Comparison of ENCODE assay signal across 22 cellular contexts in genomic region chr1:27912429-27912828, GRCh38. TPM values are rescaled to one million over a fixed set of nuclear protein-coding genes. Genes with fewer than 3 reads are reported as not detected.
DNase-seq lines count a peak whose midpoint lies in the region; ATAC-seq and TF ChIP-seq lines count a peak whose summit lies in the region.
"Had no signal": no experiment of that assay in that cellular context is flagged by ENCODE, and none has a peak within 500 bp of the region (broad histone marks: within the 10 kb centered on the region; RNA-seq: fewer than 3 reads in every experiment).

No MANE protein-coding gene starts in this region.

- H3K9me3 Mint-ChIP-seq in activated CD4-positive, alpha-beta T cell treated with anti-CD3 and anti-CD28 coated beads, Interleukin-2, amount 10 ng/mL, durations not matched to agents 7 days and 5 days = peaks cover 5% of the 10 kb centered on the region
- peaks cover 5 to 17% of the 10 kb centered on the region in 2 experiments; a peak in 4 of 5 replicates for H3K9me3 Mint-ChIP-seq in H9
- H3K9me3 Mint-ChIP-seq in activated CD8-positive, alpha-beta T cell treated with anti-CD3 and anti-CD28 coated beads for 36 hours = peaks cover 3% of the 10 kb centered on the region
- peaks cover 5% of the 10 kb centered on the region for H3K9me3 Mint-ChIP-seq in nephron
- H3K9me3 Mint-ChIP-seq: activated B cell treated with CpG ODN at 0.5 μM for 24 hours; dendritic cell treated with granulocyte-macrophage colony-stimulating factor and Interleukin-4, amounts not matched to agents 40 ng/mL and 50 ng/mL, for 4 days had no signal

- H2BK5ac ChIP-seq in H9 (ENCODE audit: insufficient read length, low read length) = no peak overlapping the region

- H3K4me3 Mint-ChIP-seq in activated CD4-positive, alpha-beta T cell treated with anti-CD3 and anti-CD28 coated beads, Interleukin-2, amount 10 ng/mL, durations not matched to agents 7 days and 5 days = peak overlapping the region; percentile 32
- H3K4me3 Mint-ChIP-seq in H9 (peak overlapping the region; percentile 31 to 37; a peak in 3 of 5 replicates), nephron (peak overlapping the region; percentile 43 to 72 (median 70))
- H3K4me3 Mint-ChIP-seq in activated CD8-positive, alpha-beta T cell treated with anti-CD3 and anti-CD28 coated beads for 36 hours = peak overlapping the region; percentile 43
- H3K4me3 Mint-ChIP-seq: activated B cell treated with CpG ODN at 0.5 μM for 24 hours; dendritic cell treated with granulocyte-macrophage colony-stimulating factor and Interleukin-4, amounts not matched to agents 40 ng/mL and 50 ng/mL, for 4 days had no signal

- no peak for DNase-seq in activated CD4-positive, alpha-beta T cell treated with anti-CD3 and anti-CD28 coated beads, Interleukin-2, amount 10 ng/mL, durations not matched to agents 7 days and 5 days
- DNase-seq in activated CD4-positive, alpha-beta T cell treated with anti-CD3 and anti-CD28 coated beads for 1 hour = no peak
- DNase-seq in H9 = no peak
- DNase-seq in activated CD8-positive, alpha-beta T cell treated with anti-CD3 and anti-CD28 coated beads for 36 hours = no peak
- no peak for DNase-seq in effector CD4-positive, alpha-beta T cell
- DNase-seq: activated B cell treated with CpG ODN at 0.5 μM for 24 hours, body of pancreas, heart right ventricle, NCI-H1048, NCI-H2107, NCI-H774, pancreas, small intestine, SW 1271 had no signal

- no peak for TF ChIP-seq CTCF in H9 (conservative IDR thresholded peaks at IDR 0.05)
- TF ChIP-seq CTCF in activated CD8-positive, alpha-beta T cell treated with anti-CD3 and anti-CD28 coated beads for 36 hours (IDR thresholded peaks at IDR 0.05) = no peak
- TF ChIP-seq CTCF in nephron (IDR thresholded peaks at IDR 0.05; ENCODE audit: unreplicated experiment in 3 of 3) = no peak

- no peak overlapping the region for H3K14ac ChIP-seq in H9 (ENCODE audit: insufficient read depth, low read length)

- no peak overlapping the region for H3K18ac ChIP-seq in H9 (ENCODE audit: insufficient read length, low read depth, low read length)

- H3T11ph ChIP-seq in H9 (ENCODE audit: low read length) = no peak overlapping the region

- no peak overlapping the region for H3K9ac ChIP-seq in H9 (ENCODE audit: extremely low read depth, insufficient read length, low read length)

- H3K23me2 ChIP-seq in H9 (ENCODE audit: insufficient read length, low read depth, low read length, poor library complexity, severe bottlenecking) = no peaks in the 10 kb centered on the region

- H2BK15ac ChIP-seq in H9 (ENCODE audit: low read depth, low read length) = no peak overlapping the region

- H2AFZ ChIP-seq in H9 (ENCODE audit: low read length) = no peak overlapping the region

- no peak overlapping the region for H2AK5ac ChIP-seq in H9 (ENCODE audit: insufficient read length, low read length)

- CTCF ChIA-PET in activated CD4-positive, alpha-beta T cell treated with anti-CD3 and anti-CD28 coated beads, Interleukin-2, amount 10 ng/mL, durations not matched to agents 7 days and 5 days (lab: Charles Lee) = interaction anchor here (0.5 to 1.6 kb wide), 7 partner anchors 12 to 1616 kb away, joined by 3 to 5 read pairs (median 4); no protein-coding TSS in a partner anchor
- CTCF ChIA-PET in activated CD8-positive, alpha-beta T cell treated with anti-CD3 and anti-CD28 coated beads for 36 hours (lab: Charles Lee) = interaction anchor here (1.4 kb wide), 1 partner anchor 28 kb away, joined by 4 read pairs; no protein-coding TSS in a partner anchor

- H3K4me1 Mint-ChIP-seq in activated CD4-positive, alpha-beta T cell treated with anti-CD3 and anti-CD28 coated beads, Interleukin-2, amount 10 ng/mL, durations not matched to agents 7 days and 5 days = peaks cover 26% of the 10 kb centered on the region
- H3K4me1 Mint-ChIP-seq in H9 = peaks cover 0 to 2% of the 10 kb centered on the region in 2 experiments; a peak in 2 of 4 replicates
- H3K4me1 Mint-ChIP-seq in activated CD8-positive, alpha-beta T cell treated with anti-CD3 and anti-CD28 coated beads for 36 hours (ENCODE audit: low read depth) = peaks cover 16% of the 10 kb centered on the region
- peaks cover 5% of the 10 kb centered on the region for H3K4me1 Mint-ChIP-seq in nephron

- intact Hi-C loops in activated CD8-positive, alpha-beta T cell treated with anti-CD3 and anti-CD28 coated beads for 36 hours (cut with micrococcal nuclease) = no loop called here

- no peaks in the 10 kb centered on the region for H4K20me1 ChIP-seq in H9 (ENCODE audit: control insufficient read depth, insufficient read depth, insufficient read length)

- POLR2A ChIA-PET in activated CD4-positive, alpha-beta T cell treated with anti-CD3 and anti-CD28 coated beads, Interleukin-2, amount 10 ng/mL, durations not matched to agents 7 days and 5 days (lab: Charles Lee) = no interaction called here
- POLR2A ChIA-PET in activated CD8-positive, alpha-beta T cell treated with anti-CD3 and anti-CD28 coated beads for 36 hours (lab: Charles Lee) = interaction anchor here (1.0 kb wide), 1 partner anchor 21 kb away, joined by 3 read pairs; no protein-coding TSS in a partner anchor

- no peak overlapping the region for H2BK12ac ChIP-seq in H9 (ENCODE audit: insufficient read length, low read depth, low read length)

- H3K36me3 Mint-ChIP-seq in activated CD4-positive, alpha-beta T cell treated with anti-CD3 and anti-CD28 coated beads, Interleukin-2, amount 10 ng/mL, durations not matched to agents 7 days and 5 days (ENCODE audit: low read depth) = peaks cover 35% of the 10 kb centered on the region
- peaks cover 14 to 59% (median 44%) of the 10 kb centered on the region in 3 experiments for H3K36me3 Mint-ChIP-seq in H9 (ENCODE audit: insufficient read depth in 1 of 3, low read depth in 3 of 3)
- peaks cover 41% of the 10 kb centered on the region for H3K36me3 Mint-ChIP-seq in activated CD8-positive, alpha-beta T cell treated with anti-CD3 and anti-CD28 coated beads for 36 hours (ENCODE audit: low read depth)
- peaks cover 25% of the 10 kb centered on the region for H3K36me3 Mint-ChIP-seq in nephron (ENCODE audit: low read depth)

- H3K23ac ChIP-seq in H9 (ENCODE audit: insufficient read length, low read depth, low read length) = no peak overlapping the region

- no peak overlapping the region for H3K4ac ChIP-seq in H9 (ENCODE audit: low read depth, low read length)

- H4K8ac ChIP-seq in H9 (replicated peaks; ENCODE audit: insufficient read length, low read depth, low read length) = no peak overlapping the region

- H3K9me3 ChIP-seq in H9 (ENCODE audit: control insufficient read depth, low read depth, low read length) = no peaks in the 10 kb centered on the region
- H3K9me3 ChIP-seq: pancreas had no signal

- H3K79me1 ChIP-seq in H9 (ENCODE audit: insufficient read depth, low read depth, low read length, poor library complexity, severe bottlenecking) = no peaks in the 10 kb centered on the region

- no peaks in the 10 kb centered on the region for H3K79me2 ChIP-seq in H9 (ENCODE audit: insufficient read depth, low read length)

- H3K27ac Mint-ChIP-seq in activated CD4-positive, alpha-beta T cell treated with anti-CD3 and anti-CD28 coated beads, Interleukin-2, amount 10 ng/mL, durations not matched to agents 7 days and 5 days = peak overlapping the region; percentile 33
- H3K27ac Mint-ChIP-seq in H9 (no peak overlapping the region), nephron (no peak overlapping the region)
- H3K27ac Mint-ChIP-seq in activated CD8-positive, alpha-beta T cell treated with anti-CD3 and anti-CD28 coated beads for 36 hours = peak overlapping the region; percentile 85
- H3K27ac Mint-ChIP-seq: activated B cell treated with CpG ODN at 0.5 μM for 24 hours had no signal

- WGBS in H9 (ENCODE audit: extremely low coverage, insufficient read length, low lambda C conversion rate) = no CpG with 5 or more reads among the region's 1 CpG

- no peak overlapping the region for H2BK20ac ChIP-seq in H9 (ENCODE audit: low read depth, low read length, poor library complexity, severe bottlenecking)

- H4K91ac ChIP-seq in H9 (ENCODE audit: insufficient read length, low read depth, low read length) = no peak overlapping the region

- H3K27me3 Mint-ChIP-seq in activated CD4-positive, alpha-beta T cell treated with anti-CD3 and anti-CD28 coated beads, Interleukin-2, amount 10 ng/mL, durations not matched to agents 7 days and 5 days = peaks cover under 1% of the 10 kb centered on the region
- peaks cover 24% of the 10 kb centered on the region for H3K27me3 Mint-ChIP-seq in H9 (ENCODE audit: low read depth)
- H3K27me3 Mint-ChIP-seq in activated CD8-positive, alpha-beta T cell treated with anti-CD3 and anti-CD28 coated beads for 36 hours = no peaks in the 10 kb centered on the region
- peaks cover 7% of the 10 kb centered on the region for H3K27me3 Mint-ChIP-seq in nephron (ENCODE audit: low read depth)
- H3K27me3 Mint-ChIP-seq: activated B cell treated with CpG ODN at 0.5 μM for 24 hours; dendritic cell treated with granulocyte-macrophage colony-stimulating factor and Interleukin-4, amounts not matched to agents 40 ng/mL and 50 ng/mL, for 4 days had no signal

- H3K56ac ChIP-seq in H9 (ENCODE audit: insufficient read length, low read depth, low read length) = no peak overlapping the region

- H4K5ac ChIP-seq in H9 (ENCODE audit: insufficient read length, low read depth, low read length) = no peak overlapping the region

- no peaks in the 10 kb centered on the region for H3K27me3 ChIP-seq in H9 (ENCODE audit: insufficient read depth, low read length)
- H3K27me3 ChIP-seq: body of pancreas, heart right ventricle, pancreas had no signal

- no peak for ATAC-seq in activated CD8-positive, alpha-beta T cell treated with anti-CD3 and anti-CD28 coated beads for 36 hours
- ATAC-seq in HG03025 (IDR thresholded peaks at IDR 0.05; ENCODE audit: low FRiP score, unreplicated experiment) (no peak), GM21447 (IDR thresholded peaks at IDR 0.05; ENCODE audit: unreplicated experiment) (no peak)
- ATAC-seq: body of pancreas, esophagus mucosa, heart right ventricle, HepG2, pancreas had no signal

- no peak overlapping the region for H3K27ac ChIP-seq in H9 (ENCODE audit: insufficient read length, low read depth, low read length)
- H3K27ac ChIP-seq: body of pancreas, pancreas had no signal

- H3K4me2 ChIP-seq in H9 (ENCODE audit: insufficient read depth, insufficient read length, low read length) = no peak overlapping the region

- H2BK120ac ChIP-seq in H9 (ENCODE audit: low read depth, low read length, poor library complexity, severe bottlenecking) = no peak overlapping the region

- H3K4me1 ChIP-seq in H9 (ENCODE audit: insufficient read depth, low read length) = no peaks in the 10 kb centered on the region

RNA-seq across cellular contexts. Expression of gene RPA2, which starts 1.9 kb away (rescaled TPM):
- total RNA-seq in activated CD4-positive, alpha-beta T cell treated with anti-CD3 and anti-CD28 coated beads, Interleukin-2, amount 10 ng/mL, durations not matched to agents 7 days and 5 days = 10 to 100 TPM; 62.7 to 63.8 TPM
- total RNA-seq in H9 (2021) = 81.4 and 83.5 TPM in 2 replicates
- 10 to 100 TPM; 61.6 to 67.2 TPM for total RNA-seq in activated CD8-positive, alpha-beta T cell treated with anti-CD3 and anti-CD28 coated beads for 36 hours

RNA-seq across cellular contexts. Expression of gene SMPDL3B, which starts 22.4 kb away (rescaled TPM):
- total RNA-seq in activated CD4-positive, alpha-beta T cell treated with anti-CD3 and anti-CD28 coated beads, Interleukin-2, amount 10 ng/mL, durations not matched to agents 7 days and 5 days = under 1 TPM; 0.20 to 0.21 TPM
- 49.5 and 51.3 TPM in 2 replicates for total RNA-seq in H9 (2021)
- total RNA-seq in activated CD8-positive, alpha-beta T cell treated with anti-CD3 and anti-CD28 coated beads for 36 hours = under 1 TPM; 0.27 to 0.38 TPM
- total RNA-seq: activated B cell treated with CpG ODN at 0.5 μM for 24 hours, mesenteric fat pad, RPMI7951 had no signal

RNA-seq across cellular contexts. Expression of gene THEMIS2, which starts 40.1 kb away (rescaled TPM):
- total RNA-seq in activated CD4-positive, alpha-beta T cell treated with anti-CD3 and anti-CD28 coated beads, Interleukin-2, amount 10 ng/mL, durations not matched to agents 7 days and 5 days = 10 to 100 TPM; 24.3 to 31.1 TPM
- total RNA-seq in H9 (2021) = 17.2 and 18.7 TPM in 2 replicates
- 10 to 100 TPM; 13.8 to 16.0 TPM for total RNA-seq in activated CD8-positive, alpha-beta T cell treated with anti-CD3 and anti-CD28 coated beads for 36 hours

RNA-seq across cellular contexts. Expression of gene XKR8, which starts 47.3 kb away (rescaled TPM):
- 1 to 10 TPM; 7.6 to 7.8 TPM for total RNA-seq in activated CD4-positive, alpha-beta T cell treated with anti-CD3 and anti-CD28 coated beads, Interleukin-2, amount 10 ng/mL, durations not matched to agents 7 days and 5 days
- total RNA-seq in H9 (2021) = 17.2 and 17.9 TPM in 2 replicates
- total RNA-seq in activated CD8-positive, alpha-beta T cell treated with anti-CD3 and anti-CD28 coated beads for 36 hours = 1 to 10 TPM; 3.4 to 3.6 TPM

Comparison
In these comparisons a context has a peak if more than half of its experiments do, and no peak if none do; other contexts are left out.
1. H3K27ac Mint-ChIP-seq: peak in activated CD4-positive, alpha-beta T cell treated with anti-CD3 and anti-CD28 coated beads, Interleukin-2, amount 10 ng/mL, durations not matched to agents 7 days and 5 days (single experiment) and activated CD8-positive, alpha-beta T cell treated with anti-CD3 and anti-CD28 coated beads for 36 hours (single experiment); none in H9 (0 of 3) and nephron (0 of 3).
2. RNA of gene SMPDL3B, which starts 22.4 kb away (total RNA-seq): 49.5 to 51.3 TPM in H9; 0.27 to 0.38 TPM in activated CD8-positive, alpha-beta T cell treated with anti-CD3 and anti-CD28 coated beads for 36 hours and 0.20 to 0.21 TPM in activated CD4-positive, alpha-beta T cell treated with anti-CD3 and anti-CD28 coated beads, Interleukin-2, amount 10 ng/mL, durations not matched to agents 7 days and 5 days; every median in the first group is over 10 times any median in the second.
3. Peak in every context shown above with its lines, with median percentiles within 50 percentile points of each other: H3K4me3 Mint-ChIP-seq.